Comparison of ENCODE assay signal across 16 cellular contexts in the genomic region with DNA sequence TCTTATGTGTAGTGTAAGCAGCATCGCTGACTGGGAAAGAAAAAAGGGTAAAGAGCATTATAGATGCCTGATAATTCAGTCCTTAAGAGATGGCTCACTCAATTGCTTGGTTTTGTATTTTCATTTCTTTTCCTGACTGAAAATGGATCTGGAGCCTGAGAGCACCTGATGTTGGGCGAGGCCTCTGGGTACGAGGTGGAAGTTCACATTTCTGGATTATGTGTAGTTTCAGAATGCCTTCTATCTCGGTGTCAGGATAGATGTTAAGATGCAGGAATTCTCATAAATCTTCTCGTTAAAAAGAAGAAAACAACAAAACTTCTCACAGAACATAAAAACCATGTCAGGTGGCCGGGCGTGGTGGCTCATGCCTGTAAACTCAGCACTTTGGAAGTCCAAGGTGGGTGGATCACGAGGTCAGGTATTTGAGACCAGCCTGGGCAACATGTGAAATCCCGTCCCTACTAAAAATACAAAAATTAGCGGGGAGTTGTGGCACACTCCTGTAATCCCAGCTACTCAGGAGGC.
A peak's percentile ranks its signal among the peaks of the same experiment; 100 is the strongest.
DNase-seq lines count a peak whose midpoint lies in the region; ATAC-seq and TF ChIP-seq lines count a peak whose summit lies in the region.
"Had no signal": no experiment of that assay in that cellular context is flagged by ENCODE, and none has a peak within 500 bp of the region (broad histone marks: within the 10 kb centered on the region; RNA-seq: fewer than 3 reads in every experiment).

No MANE protein-coding gene starts in this region.

- TF ChIP-seq POLR2A in transverse colon (IDR thresholded peaks at IDR 0.05): no peak
- TF ChIP-seq POLR2A in gastroesophageal sphincter (IDR thresholded peaks at IDR 0.05): no peak

- H3K9me3 Mint-ChIP-seq in central memory CD8-positive, alpha-beta T cell: no peaks in the 10 kb centered on the region
- H3K9me3 Mint-ChIP-seq in activated naive CD4-positive, alpha-beta T cell treated with anti-CD3 and anti-CD28 coated beads, Interleukin-2, amount 50 U/mL, for 72 hours: no peaks in the 10 kb centered on the region
- H3K9me3 Mint-ChIP-seq in activated CD4-positive, alpha-beta memory T cell treated with anti-CD3 and anti-CD28 coated beads, Interleukin-2, amount 10 ng/mL, durations not matched to agents 7 days and 5 days: no peaks in the 10 kb centered on the region
- H3K9me3 Mint-ChIP-seq: activated T-helper 2 cell treated with anti-CD3 and anti-CD28 coated beads, Interferon-gamma antibody, Interleukin-2, Interleukin-4, amounts not matched to agents 10 μg/mL and 5 μg/mL and 100 μg/mL, durations not matched to agents 14 hours and 24 hours and 36 hours; CD8-positive, alpha-beta memory T cell had no signal

- H3K27me3 Mint-ChIP-seq in central memory CD8-positive, alpha-beta T cell: peaks cover 14% of the 10 kb centered on the region
- peaks cover 24% of the 10 kb centered on the region for H3K27me3 Mint-ChIP-seq in activated CD4-positive, alpha-beta memory T cell treated with anti-CD3 and anti-CD28 coated beads, Interleukin-2, amount 10 ng/mL, durations not matched to agents 7 days and 5 days

- H3K4me1 ChIP-seq in HEK293 (ENCODE audit: control insufficient read depth, insufficient read depth, low read length): peaks cover 43% of the 10 kb centered on the region
- H3K4me1 ChIP-seq in mucosa of descending colon (ENCODE audit: low read depth): peaks cover 28% of the 10 kb centered on the region
- peaks cover 27 to 42% (median 35%) of the 10 kb centered on the region in 4 donors for H3K4me1 ChIP-seq in transverse colon
- H3K4me1 ChIP-seq in gastroesophageal sphincter: peaks cover 0 to 25% (median 11%) of the 10 kb centered on the region in 3 donors

- H3K27ac ChIP-seq in HEK293 (ENCODE audit: extremely low read depth, low read depth, low read length): no peak overlapping the region; the same call in 1 of the 2 replicates
- H3K27ac ChIP-seq in transverse colon: peak overlapping the region; percentile 80 to 87 (median 84)
- H3K27ac ChIP-seq in gastroesophageal sphincter: no peak overlapping the region

- no peak overlapping the region for H3K4me3 ChIP-seq in HEK293 (ENCODE audit: low read depth, low read length)
- no peak overlapping the region for H3K4me3 ChIP-seq in mucosa of descending colon
- peak overlapping the region in 1 of 4 donors; percentile 14 for H3K4me3 ChIP-seq in transverse colon
- H3K4me3 ChIP-seq in gastroesophageal sphincter: no peak overlapping the region

- no peak for DNase-seq in central memory CD8-positive, alpha-beta T cell (ENCODE audit: low spot score in 2 of 2)
- peak in 2 of 3 donors; percentile 49 to 64 for DNase-seq in mucosa of descending colon
- no peak for DNase-seq in transverse colon
- DNase-seq in activated naive CD4-positive, alpha-beta T cell treated with anti-CD3 and anti-CD28 coated beads, Interleukin-2, amount 50 U/mL, for 72 hours (ENCODE audit: low spot score in 2 of 2): no peak
- no peak for DNase-seq in kidney glomerular epithelial cell (lab: John Stamatoyannopoulos, UW)
- DNase-seq in activated CD4-positive, alpha-beta memory T cell treated with anti-CD3 and anti-CD28 coated beads, Interleukin-2, amount 10 ng/mL, durations not matched to agents 7 days and 5 days: no peak
- DNase-seq: activated CD4-positive, alpha-beta T cell treated with anti-CD3 and anti-CD28 coated beads for 4 hours; CD8-positive, alpha-beta memory T cell; DND-41; Kasumi-1; NCI-H1105; stimulated activated naive CD4-positive, alpha-beta T cell had no signal

- H3K4me1 Mint-ChIP-seq in central memory CD8-positive, alpha-beta T cell: no peaks in the 10 kb centered on the region
- H3K4me1 Mint-ChIP-seq in activated CD4-positive, alpha-beta memory T cell treated with anti-CD3 and anti-CD28 coated beads, Interleukin-2, amount 10 ng/mL, durations not matched to agents 7 days and 5 days: peaks cover 8% of the 10 kb centered on the region

- intact Hi-C loops in mucosa of descending colon (cut with DNase I, micrococcal nuclease) (no loop called here), transverse colon (cut with DNase I; ENCODE audit: low total_unique reads) (no loop called here)

- 69 to 79% methylated on average over 5 to 10 of the region's 10 CpGs for WGBS in transverse colon (ENCODE audit: low coverage in 1 of 2), 2 donors
- WGBS in gastroesophageal sphincter (ENCODE audit: low coverage in 1 of 2), 2 donors: 94 to 97% methylated on average over 7 to 9 of the region's 10 CpGs

- H3K36me3 ChIP-seq in HEK293 (ENCODE audit: control insufficient read depth in 2 of 2, insufficient read depth in 1 of 2, low read length in 2 of 2) (no peaks in the 10 kb centered on the region), mucosa of descending colon (ENCODE audit: low read depth) (no peaks in the 10 kb centered on the region), transverse colon (no peaks in the 10 kb centered on the region), gastroesophageal sphincter (no peaks in the 10 kb centered on the region)

- TF ChIP-seq EP300 in transverse colon (IDR thresholded peaks at IDR 0.05; ENCODE audit: low read depth) (no peak), gastroesophageal sphincter (IDR thresholded peaks at IDR 0.05) (no peak)

- H3K27me3 ChIP-seq in transverse colon: no peaks in the 10 kb centered on the region
- no peaks in the 10 kb centered on the region for H3K27me3 ChIP-seq in gastroesophageal sphincter

- POLR2A ChIA-PET in HEK293 (lab: Yijun Ruan, JAX): interaction anchor here (0.5 kb wide), 1 partner anchor 695 kb away, joined by 4 read pairs; no protein-coding TSS in a partner anchor
- POLR2A ChIA-PET in activated CD4-positive, alpha-beta memory T cell treated with anti-CD3 and anti-CD28 coated beads, Interleukin-2, amount 10 ng/mL, durations not matched to agents 7 days and 5 days (lab: Charles Lee): no interaction called here

- CTCF ChIA-PET in HEK293 (lab: Yijun Ruan, JAX): interaction anchor here (0.8 to 2.7 kb wide), 5 partner anchors 12 to 418 kb away, joined by 3 to 12 read pairs (median 3); no protein-coding TSS in a partner anchor
- CTCF ChIA-PET in activated CD4-positive, alpha-beta memory T cell treated with anti-CD3 and anti-CD28 coated beads, Interleukin-2, amount 10 ng/mL, durations not matched to agents 7 days and 5 days (lab: Charles Lee): no interaction called here

- H3K36me3 Mint-ChIP-seq in central memory CD8-positive, alpha-beta T cell (ENCODE audit: insufficient read depth): no peaks in the 10 kb centered on the region
- H3K36me3 Mint-ChIP-seq in activated naive CD4-positive, alpha-beta T cell treated with anti-CD3 and anti-CD28 coated beads, Interleukin-2, amount 50 U/mL, for 72 hours: no peaks in the 10 kb centered on the region
- H3K36me3 Mint-ChIP-seq in activated CD4-positive, alpha-beta memory T cell treated with anti-CD3 and anti-CD28 coated beads, Interleukin-2, amount 10 ng/mL, durations not matched to agents 7 days and 5 days (ENCODE audit: low read depth): no peaks in the 10 kb centered on the region
- H3K36me3 Mint-ChIP-seq: CD8-positive, alpha-beta memory T cell had no signal

- H3K9me3 ChIP-seq in HEK293 (ENCODE audit: control insufficient read depth, insufficient read depth, low read depth, low read length): no peaks in the 10 kb centered on the region
- H3K9me3 ChIP-seq in mucosa of descending colon: no peaks in the 10 kb centered on the region
- no peaks in the 10 kb centered on the region for H3K9me3 ChIP-seq in transverse colon
- no peaks in the 10 kb centered on the region for H3K9me3 ChIP-seq in gastroesophageal sphincter

- in situ Hi-C loops in transverse colon (cut with MboI; ENCODE audit: low pct_ligation_motif_present in 1 of 4, low pct_unique_long_range_greater_than_20kb in 1 of 4, low sequenced_read_pairs in 3 of 4): no loop called here

- peak overlapping the region; percentile 20 for H3K27ac Mint-ChIP-seq in central memory CD8-positive, alpha-beta T cell (ENCODE audit: low read depth)
- H3K27ac Mint-ChIP-seq in activated naive CD4-positive, alpha-beta T cell treated with anti-CD3 and anti-CD28 coated beads, Interleukin-2, amount 50 U/mL, for 72 hours: no peak overlapping the region
- H3K27ac Mint-ChIP-seq in activated CD4-positive, alpha-beta memory T cell treated with anti-CD3 and anti-CD28 coated beads, Interleukin-2, amount 10 ng/mL, durations not matched to agents 7 days and 5 days: no peak overlapping the region
- H3K27ac Mint-ChIP-seq: activated T-helper 2 cell treated with anti-CD3 and anti-CD28 coated beads, Interferon-gamma antibody, Interleukin-2, Interleukin-4, amounts not matched to agents 10 μg/mL and 5 μg/mL and 100 μg/mL, durations not matched to agents 14 hours and 24 hours and 36 hours had no signal

- H3K4me3 Mint-ChIP-seq in central memory CD8-positive, alpha-beta T cell: no peak overlapping the region
- H3K4me3 Mint-ChIP-seq in activated CD4-positive, alpha-beta memory T cell treated with anti-CD3 and anti-CD28 coated beads, Interleukin-2, amount 10 ng/mL, durations not matched to agents 7 days and 5 days: no peak overlapping the region
- H3K4me3 Mint-ChIP-seq: CD8-positive, alpha-beta memory T cell had no signal

- TF ChIP-seq CTCF in HEK293 (tag by site-specific recombination; IDR thresholded peaks at IDR 0.05): no peak
- no peak for TF ChIP-seq CTCF in mucosa of descending colon (IDR thresholded peaks at IDR 0.05)
- TF ChIP-seq CTCF in transverse colon (IDR thresholded peaks at IDR 0.05): no peak
- TF ChIP-seq CTCF in gastroesophageal sphincter (IDR thresholded peaks at IDR 0.05): no peak

- no peak for ATAC-seq in central memory CD8-positive, alpha-beta T cell (replicated peaks; ENCODE audit: extremely low read depth, poor library complexity, severe bottlenecking)
- ATAC-seq in mucosa of descending colon (peak; percentile 20), gastroesophageal sphincter (no peak)
- no peak for ATAC-seq in activated naive CD4-positive, alpha-beta T cell treated with anti-CD3 and anti-CD28 coated beads, Interleukin-2, amount 50 U/mL, for 72 hours
- ATAC-seq: sciatic nerve had no signal

TF ChIP-seq in HEK293, 187 proteins besides CTCF, POLR2A, EP300 and RAD21:
- TF ChIP-seq ZNF76 (tag by site-specific recombination; IDR thresholded peaks at IDR 0.05; ENCODE audit: borderline replicate concordance, low read depth): no peak
- no peak for TF ChIP-seq ZNF555 (tag by site-specific recombination; conservative IDR thresholded peaks at IDR 0.05)
- 0 out of 2 replicates have a peak, but pooled peaks have one; percentile 11 for TF ChIP-seq ZNF341 (tag by site-specific recombination; IDR thresholded peaks at IDR 0.05; ENCODE audit: low read depth)
- no peak for TF ChIP-seq ZNF792 (tag by site-specific recombination; IDR thresholded peaks at IDR 0.05)
- no peak for TF ChIP-seq GFI1B (tag by site-specific recombination; IDR thresholded peaks at IDR 0.05)
- no peak for TF ChIP-seq ZNF48 (tag by site-specific recombination; IDR thresholded peaks at IDR 0.05)
- no peak for TF ChIP-seq ZNF629 (tag by site-specific recombination; IDR thresholded peaks at IDR 0.05)
- no peak for TF ChIP-seq ZFP3 (tag by site-specific recombination; IDR thresholded peaks at IDR 0.05; ENCODE audit: low read depth)
- TF ChIP-seq KLF1 (tag by site-specific recombination; IDR thresholded peaks at IDR 0.05): peak; percentile 50
- TF ChIP-seq GLIS2 (tag by site-specific recombination; IDR thresholded peaks at IDR 0.05): no peak

Comparison
In these comparisons a context has a peak if more than half of its experiments do, and no peak if none do; other contexts are left out.
1. H3K27ac ChIP-seq: peak in transverse colon (4 of 4); none in HEK293 (single experiment) and gastroesophageal sphincter (0 of 4).
2. DNase-seq: peak in mucosa of descending colon (2 of 3); none in central memory CD8-positive, alpha-beta T cell (0 of 2), transverse colon (single experiment), activated naive CD4-positive, alpha-beta T cell treated with anti-CD3 and anti-CD28 coated beads, Interleukin-2, amount 50 U/mL, for 72 hours (0 of 2), kidney glomerular epithelial cell (single experiment) and activated CD4-positive, alpha-beta memory T cell treated with anti-CD3 and anti-CD28 coated beads, Interleukin-2, amount 10 ng/mL, durations not matched to agents 7 days and 5 days (single experiment).